ENCODE assay signal across 15 cellular contexts in the genomic region with DNA sequence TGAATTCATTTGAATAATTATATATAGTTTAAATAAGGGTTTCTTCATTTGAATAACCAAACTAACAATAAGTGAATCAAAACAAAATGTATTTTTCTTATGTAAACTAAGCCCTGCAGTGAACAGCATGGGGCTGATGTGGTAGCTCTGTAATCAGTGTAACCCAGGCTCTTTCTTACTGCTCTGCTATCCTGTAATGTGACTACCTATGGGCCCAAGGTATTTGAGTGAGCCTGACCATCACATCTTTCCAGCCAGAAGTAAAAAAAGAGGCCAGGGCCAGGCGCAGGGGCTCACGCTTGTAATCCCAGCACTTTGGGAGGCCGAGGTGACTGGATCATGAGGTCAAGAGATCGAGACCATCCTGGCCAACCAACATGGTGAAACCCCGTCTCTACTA.
"Had no signal": no experiment of that assay in that cellular context is flagged by ENCODE, and none has a peak within 500 bp of the region (broad histone marks: within the 10 kb centered on the region; RNA-seq: fewer than 3 reads in every experiment).

No MANE protein-coding gene starts in this region.

- H3K36me3 Mint-ChIP-seq: immature natural killer cell; naive thymus-derived CD4-positive, alpha-beta T cell had no signal

- H3K9me3 Mint-ChIP-seq: dendritic cell treated with granulocyte-macrophage colony-stimulating factor and Interleukin-4, amounts not matched to agents 40 ng/mL and 50 ng/mL, for 4 days; effector memory CD8-positive, alpha-beta T cell; immature natural killer cell; naive thymus-derived CD4-positive, alpha-beta T cell had no signal

- H3K27ac ChIP-seq: foreskin keratinocyte, left ventricle myocardium inferior, neutrophil, stomach, thoracic aorta, transverse colon had no signal

- H3K27me3 Mint-ChIP-seq: dendritic cell treated with granulocyte-macrophage colony-stimulating factor and Interleukin-4, amounts not matched to agents 40 ng/mL and 50 ng/mL, for 4 days had no signal

- H3K4me3 Mint-ChIP-seq: dendritic cell treated with granulocyte-macrophage colony-stimulating factor and Interleukin-4, amounts not matched to agents 40 ng/mL and 50 ng/mL, for 4 days; effector memory CD8-positive, alpha-beta T cell; immature natural killer cell; naive thymus-derived CD4-positive, alpha-beta T cell had no signal

- H3K36me3 ChIP-seq: left ventricle myocardium inferior, neutrophil, stomach, thoracic aorta, transverse colon had no signal

- H3K4me1 ChIP-seq: foreskin keratinocyte, left ventricle myocardium inferior, stomach had no signal

- DNase-seq: cerebellar nuclear complex; effector memory CD8-positive, alpha-beta T cell; foreskin keratinocyte; immature natural killer cell; left ventricle myocardium inferior; naive thymus-derived CD4-positive, alpha-beta T cell; stimulated activated naive CD4-positive, alpha-beta T cell; stomach; substantia nigra; transverse colon had no signal

- H3K27ac Mint-ChIP-seq: dendritic cell treated with granulocyte-macrophage colony-stimulating factor and Interleukin-4, amounts not matched to agents 40 ng/mL and 50 ng/mL, for 4 days; effector memory CD8-positive, alpha-beta T cell; immature natural killer cell; naive thymus-derived CD4-positive, alpha-beta T cell had no signal

- ATAC-seq: effector memory CD8-positive, alpha-beta T cell; foreskin keratinocyte; naive thymus-derived CD4-positive, alpha-beta T cell; sciatic nerve had no signal

- H3K4me1 Mint-ChIP-seq: immature natural killer cell; naive thymus-derived CD4-positive, alpha-beta T cell had no signal

- H3K4me3 ChIP-seq: left ventricle myocardium inferior, lung, stomach, thoracic aorta, transverse colon had no signal

- H3K27me3 ChIP-seq: foreskin keratinocyte, neutrophil, stomach, transverse colon had no signal

- H3K9me3 ChIP-seq: left ventricle myocardium inferior, neutrophil, thoracic aorta, transverse colon had no signal
